14 cellular contexts compared by ENCODE assay signal in the genomic region with DNA sequence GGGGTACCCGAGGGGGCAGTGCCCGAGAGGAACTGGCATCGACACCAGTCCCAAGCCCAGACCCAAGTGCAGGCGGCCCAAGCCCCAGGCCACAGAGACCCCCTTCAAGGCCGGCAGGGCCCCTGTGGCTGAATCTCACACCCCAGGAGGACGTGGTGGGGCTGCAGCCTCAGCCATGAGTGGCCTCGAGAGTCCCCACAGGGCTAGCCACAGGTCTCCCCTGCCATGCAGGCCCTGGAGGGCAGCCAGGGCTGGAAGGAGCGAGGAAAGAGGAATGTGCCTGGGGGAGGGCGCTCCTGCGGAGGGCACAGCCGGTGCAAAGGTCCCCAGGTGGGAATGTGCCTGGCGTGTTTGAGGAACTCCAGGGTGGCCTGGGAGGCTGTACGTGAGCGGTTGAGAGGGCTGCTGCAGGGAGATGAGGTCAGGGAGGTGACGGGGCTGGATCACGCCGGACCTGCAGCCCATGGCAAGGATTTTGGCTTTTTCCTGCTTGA.
DNase-seq lines count a peak whose midpoint lies in the region; ATAC-seq and TF ChIP-seq lines count a peak whose summit lies in the region.
"Had no signal": no experiment of that assay in that cellular context is flagged by ENCODE, and none has a peak within 500 bp of the region (broad histone marks: within the 10 kb centered on the region; RNA-seq: fewer than 3 reads in every experiment).

No MANE protein-coding gene starts in this region.

- DNase-seq in H9 (no peak), astrocyte of the hippocampus (ENCODE audit: low read depth, low spot score) (peak; percentile 43), mesenchymal stem cell (no peak), SK-N-DZ (ENCODE audit: low spot score) (no peak), pons (ENCODE audit: low spot score) (no peak)
- DNase-seq: activated CD4-positive, alpha-beta T cell treated with anti-CD3 and anti-CD28 coated beads, Interleukin-2, amount 50 U/mL, for 1 hour; activated effector memory CD4-positive, alpha-beta T cell treated with Interleukin-2 at 50 U/mL for 16 hours; stimulated activated CD4-positive, alpha-beta T cell treated with anti-CD3 and anti-CD28 coated beads, Interleukin-2, amount 100 ng/mL, for 48 hours; stimulated activated naive CD8-positive, alpha-beta T cell treated with anti-CD3 and anti-CD28 coated beads, Interleukin-15, amount 100 ng/mL, for 72 hours had no signal

- H3K4me3 Mint-ChIP-seq in H9 = no peak overlapping the region; a peak in 1 of 5 replicates
- H3K4me3 Mint-ChIP-seq: T-helper 1 cell treated with Interleukin-12 subunit alpha and Interleukin-12 subunit beta and Interleukin-4 antibody, amounts not matched to agents 30 μg/mL and 1 μg/mL, for 36 hours had no signal

- H3K4me1 ChIP-seq in BLaER1 (peaks cover 95% of the 10 kb centered on the region), H9 (ENCODE audit: insufficient read depth, low read length) (no peaks in the 10 kb centered on the region), mesenchymal stem cell (ENCODE audit: control insufficient read depth, insufficient read depth, low read depth, low read length) (peaks cover 72% of the 10 kb centered on the region)

- H3K27ac Mint-ChIP-seq in H9 = peak overlapping the region; percentile 53 to 76 (median 64)
- H3K27ac Mint-ChIP-seq: progenitor cell of endocrine pancreas had no signal

- H3T11ph ChIP-seq in H9 (ENCODE audit: low read length) = no peak overlapping the region

- peaks cover 0 to 17% of the 10 kb centered on the region in 2 experiments; a peak in 3 of 4 replicates for H3K4me1 Mint-ChIP-seq in H9

- H2BK120ac ChIP-seq in H9 (ENCODE audit: low read depth, low read length, poor library complexity, severe bottlenecking) (no peak overlapping the region), mesenchymal stem cell (ENCODE audit: low read depth, low read length) (no peak overlapping the region)

- H3K23me2 ChIP-seq in H9 (ENCODE audit: insufficient read length, low read depth, low read length, poor library complexity, severe bottlenecking) = no peaks in the 10 kb centered on the region

- H4K5ac ChIP-seq in H9 (ENCODE audit: insufficient read length, low read depth, low read length) = no peak overlapping the region

- H3K27ac ChIP-seq in BLaER1 (peak overlapping the region; percentile 54), H9 (ENCODE audit: insufficient read length, low read depth, low read length) (no peak overlapping the region), mesenchymal stem cell (ENCODE audit: low read length, poor library complexity, severe bottlenecking) (peak overlapping the region; percentile 73)

- no peak overlapping the region for H2AFZ ChIP-seq in H9 (ENCODE audit: low read length)
- H2AFZ ChIP-seq in mesenchymal stem cell (ENCODE audit: low read depth, low read length) = no peak overlapping the region

- no peak overlapping the region; the same call in 1 of the 2 replicates for H3K14ac ChIP-seq in H9 (ENCODE audit: insufficient read depth, low read length)
- peak overlapping the region in 1 of 2 experiments; percentile 13 for H3K14ac ChIP-seq in mesenchymal stem cell (ENCODE audit: low read length in 2 of 2)

- H3K18ac ChIP-seq in H9 (ENCODE audit: insufficient read length, low read depth, low read length) = no peak overlapping the region
- H3K18ac ChIP-seq in mesenchymal stem cell (ENCODE audit: low read depth in 1 of 2, low read length in 2 of 2) = no peak overlapping the region

- no peak for TF ChIP-seq CTCF in H9 (conservative IDR thresholded peaks at IDR 0.05)

- H3K79me2 ChIP-seq in H9 (ENCODE audit: insufficient read depth, low read length) = peaks cover 2% of the 10 kb centered on the region; the same call in 1 of the 2 replicates

- 0 out of 2 replicates have a peak overlapping the region, but pooled peaks have one; percentile 34 for H3K9ac ChIP-seq in BLaER1
- no peak overlapping the region for H3K9ac ChIP-seq in H9 (ENCODE audit: extremely low read depth, insufficient read length, low read length)
- no peak overlapping the region for H3K9ac ChIP-seq in mesenchymal stem cell (ENCODE audit: low read length)

- H3K79me1 ChIP-seq in H9 (ENCODE audit: insufficient read depth, low read depth, low read length, poor library complexity, severe bottlenecking) = no peaks in the 10 kb centered on the region
- H3K79me1 ChIP-seq in mesenchymal stem cell (replicated peaks; ENCODE audit: low read length, poor library complexity, severe bottlenecking) = peaks cover 34% of the 10 kb centered on the region

- no peak overlapping the region for H2BK20ac ChIP-seq in H9 (ENCODE audit: low read depth, low read length, poor library complexity, severe bottlenecking)

- H3K36me3 ChIP-seq in BLaER1 = peaks cover 46% of the 10 kb centered on the region
- peaks cover 71 to 82% of the 10 kb centered on the region in 2 experiments for H3K36me3 ChIP-seq in mesenchymal stem cell (ENCODE audit: control insufficient read depth in 1 of 2, insufficient read depth in 2 of 2, low read depth in 1 of 2, low read length in 2 of 2)

- no peaks in the 10 kb centered on the region for H3K27me3 ChIP-seq in BLaER1
- no peaks in the 10 kb centered on the region for H3K27me3 ChIP-seq in H9 (ENCODE audit: insufficient read depth, low read length)
- no peaks in the 10 kb centered on the region for H3K27me3 ChIP-seq in mesenchymal stem cell (ENCODE audit: control insufficient read depth in 1 of 2, insufficient read depth in 1 of 2, low read length in 2 of 2)

- ATAC-seq in HG03108 (IDR thresholded peaks at IDR 0.05; ENCODE audit: unreplicated experiment) (no peak), GM18868 (IDR thresholded peaks at IDR 0.05; ENCODE audit: unreplicated experiment) (no peak)

- H4K20me1 ChIP-seq in BLaER1 (peaks cover 99% of the 10 kb centered on the region), H9 (ENCODE audit: control insufficient read depth, insufficient read depth, insufficient read length) (peaks cover 5% of the 10 kb centered on the region)

- no peaks in the 10 kb centered on the region for H3K9me3 Mint-ChIP-seq in H9
- H3K9me3 Mint-ChIP-seq: T-helper 1 cell treated with Interleukin-12 subunit alpha and Interleukin-12 subunit beta and Interleukin-4 antibody, amounts not matched to agents 30 μg/mL and 1 μg/mL, for 36 hours had no signal

- WGBS in H9 (ENCODE audit: extremely low coverage, insufficient read length, low lambda C conversion rate) = no CpG with 5 or more reads among the region's 17 CpGs
- 95% methylated on average over 17 of the region's 17 CpGs for WGBS in mesenchymal stem cell

- H2BK12ac ChIP-seq in H9 (ENCODE audit: insufficient read length, low read depth, low read length) = no peak overlapping the region
- H2BK12ac ChIP-seq in mesenchymal stem cell (ENCODE audit: low read length in 2 of 2) = peak overlapping the region in 1 of 2 experiments; percentile 6

- no peak overlapping the region for H4K91ac ChIP-seq in H9 (ENCODE audit: insufficient read length, low read depth, low read length)
- no peak overlapping the region for H4K91ac ChIP-seq in mesenchymal stem cell (ENCODE audit: low read length)

- H4K8ac ChIP-seq in H9 (replicated peaks; ENCODE audit: insufficient read length, low read depth, low read length) (no peak overlapping the region), mesenchymal stem cell (ENCODE audit: low read length) (no peak overlapping the region)

- H2AK5ac ChIP-seq in H9 (ENCODE audit: insufficient read length, low read length) (no peak overlapping the region), mesenchymal stem cell (ENCODE audit: low read length, severe bottlenecking) (peak overlapping the region; percentile 21)

- H3K23ac ChIP-seq in H9 (ENCODE audit: insufficient read length, low read depth, low read length) (no peak overlapping the region), mesenchymal stem cell (ENCODE audit: low read length in 2 of 2) (no peak overlapping the region)

- H3K4me2 ChIP-seq in BLaER1 = peak overlapping the region; percentile 83
- H3K4me2 ChIP-seq in H9 (ENCODE audit: insufficient read depth, insufficient read length, low read length) = no peak overlapping the region
- no peak overlapping the region for H3K4me2 ChIP-seq in mesenchymal stem cell (ENCODE audit: low read length, poor library complexity, severe bottlenecking)

- H3K4me3 ChIP-seq in BLaER1 = no peak overlapping the region
- H3K4me3 ChIP-seq in mesenchymal stem cell (ENCODE audit: insufficient read depth in 1 of 2, low read depth in 1 of 2, low read length in 2 of 2) = no peak overlapping the region

- peaks cover 1% of the 10 kb centered on the region; the same call in 1 of the 2 replicates for H3K27me3 Mint-ChIP-seq in H9 (ENCODE audit: low read depth)
- H3K27me3 Mint-ChIP-seq: progenitor cell of endocrine pancreas; stimulated activated naive CD8-positive, alpha-beta T cell treated with anti-CD3 and anti-CD28 coated beads, Interleukin-15, amount 100 ng/mL, for 72 hours had no signal

- H2BK15ac ChIP-seq in H9 (ENCODE audit: low read depth, low read length) = no peak overlapping the region
- peak overlapping the region; percentile 73 for H2BK15ac ChIP-seq in mesenchymal stem cell (ENCODE audit: low read depth, poor library complexity, severe bottlenecking)

- peaks cover 4% of the 10 kb centered on the region; the same call in 1 of the 2 replicates for H3K9me3 ChIP-seq in BLaER1
- H3K9me3 ChIP-seq in H9 (ENCODE audit: control insufficient read depth, low read depth, low read length) = no peaks in the 10 kb centered on the region
- no peaks in the 10 kb centered on the region for H3K9me3 ChIP-seq in mesenchymal stem cell (ENCODE audit: control insufficient read depth, low read length)

- no peak overlapping the region for H3K56ac ChIP-seq in H9 (ENCODE audit: insufficient read length, low read depth, low read length)

- peaks cover 36 to 68% (median 65%) of the 10 kb centered on the region in 3 experiments; a peak in 6 of 7 replicates for H3K36me3 Mint-ChIP-seq in H9 (ENCODE audit: insufficient read depth in 1 of 3, low read depth in 3 of 3)

- H2BK5ac ChIP-seq in H9 (ENCODE audit: insufficient read length, low read length) (no peak overlapping the region), mesenchymal stem cell (ENCODE audit: low read depth, low read length, poor library complexity, severe bottlenecking) (peak overlapping the region; percentile 71)

- no peak overlapping the region for H3K4ac ChIP-seq in H9 (ENCODE audit: low read depth, low read length)
- H3K4ac ChIP-seq in mesenchymal stem cell (ENCODE audit: low read depth in 1 of 2, low read length in 2 of 2) = no peak overlapping the region
